In the genomic region with DNA sequence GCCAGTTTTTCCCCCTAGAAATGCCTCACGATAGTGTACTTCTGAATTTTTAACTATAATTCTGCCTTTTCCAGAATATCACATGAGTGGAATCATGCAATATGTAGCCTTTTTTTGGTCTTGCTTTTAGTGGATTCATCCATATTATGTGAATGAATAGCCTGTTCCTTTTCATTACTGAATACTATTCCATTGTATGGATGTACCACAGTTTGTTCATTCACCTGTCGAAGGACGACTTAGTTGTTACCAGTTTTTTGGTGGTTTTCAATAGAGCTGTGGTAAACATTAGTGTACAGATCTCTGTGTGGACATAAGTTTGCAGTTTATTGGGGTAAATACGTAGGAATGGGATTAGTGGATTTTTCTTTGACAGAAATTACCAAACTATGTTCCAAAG, we compare ENCODE assay signal across 26 cellular contexts.
"Had no signal": no experiment of that assay in that cellular context is flagged by ENCODE, and none has a peak within 500 bp of the region (broad histone marks: within the 10 kb centered on the region; RNA-seq: fewer than 3 reads in every experiment).

No MANE protein-coding gene starts in this region.

- H3K36me3 ChIP-seq: colonic mucosa, esophagus squamous epithelium, gastrocnemius medialis, heart right ventricle, left lung, lower lobe of right lung had no signal

- DNase-seq: colonic mucosa; cortex of kidney; dermis blood vessel endothelial cell; dorsolateral prefrontal cortex; effector CD4-positive, alpha-beta T cell; effector memory CD4-positive, alpha-beta T cell; erythroblast; esophagus squamous epithelium; foreskin fibroblast; foreskin melanocyte; gastrocnemius medialis; glutamatergic neuron; head of caudate nucleus; heart right ventricle; hippocampal formation; left cardiac atrium; left lung; left ventricle myocardium superior; lower lobe of right lung; mesenchymal stem cell; midbrain; naive thymus-derived CD4-positive, alpha-beta T cell had no signal

- FAIRE-seq: endometrium, keratinocyte had no signal

- H3K27ac ChIP-seq: colonic mucosa, dorsolateral prefrontal cortex, epithelial cell of prostate, esophagus squamous epithelium, gastrocnemius medialis, heart right ventricle, left lung, lower lobe of right lung had no signal

- H3K36me3 Mint-ChIP-seq: naive thymus-derived CD4-positive, alpha-beta T cell had no signal

- ATAC-seq: esophagus mucosa; gastrocnemius medialis; heart right ventricle; left cardiac atrium; left lung; left ventricle myocardium superior; lower lobe of right lung; naive thymus-derived CD4-positive, alpha-beta T cell had no signal

- H3K4me1 ChIP-seq: colonic mucosa, esophagus squamous epithelium, gastrocnemius medialis, heart right ventricle, left lung, lower lobe of right lung had no signal

- H3K4me3 ChIP-seq: colonic mucosa, dorsolateral prefrontal cortex, esophagus squamous epithelium, gastrocnemius medialis, heart right ventricle, left lung, lower lobe of right lung had no signal

- H3K9me3 ChIP-seq: colonic mucosa, gastrocnemius medialis, lower lobe of right lung had no signal

- H3K27ac Mint-ChIP-seq: naive thymus-derived CD4-positive, alpha-beta T cell had no signal

- H3K27me3 ChIP-seq: gastrocnemius medialis, left lung had no signal

- H3K4me1 Mint-ChIP-seq: naive thymus-derived CD4-positive, alpha-beta T cell had no signal

- H3K4me3 Mint-ChIP-seq: naive thymus-derived CD4-positive, alpha-beta T cell had no signal
